ENCODE assay signal across 9 cellular contexts in genomic region chr5:124467745-124468144, GRCh38.
"Had no signal": no experiment of that assay in that cellular context is flagged by ENCODE, and none has a peak within 500 bp of the region (broad histone marks: within the 10 kb centered on the region; RNA-seq: fewer than 3 reads in every experiment).

No MANE protein-coding gene starts in this region.

- H3K4me3 ChIP-seq: HAP-1, K562 had no signal

- H3K27ac ChIP-seq: HL-60 had no signal

- ATAC-seq: HCT116, K562 had no signal

- H3K27ac Mint-ChIP-seq: HFFc6 had no signal

- H3K9me3 Mint-ChIP-seq: HFFc6 had no signal

- H3K36me3 ChIP-seq: HAP-1 had no signal

- H3K4me3 Mint-ChIP-seq: HFFc6 had no signal

- H3K9me3 ChIP-seq: HAP-1 had no signal

- DNase-seq: GOT3, HFFc6, IMR-90, Kasumi-1, KG1 had no signal
